ENCODE assay signal across 1 cellular context in genomic region chr7:47576031-47576908, GRCh38.
TF ChIP-seq lines count a peak whose summit lies in the region.

No MANE protein-coding gene starts in this region.

TF ChIP-seq in HepG2, 621 proteins besides CTCF, POLR2A, EP300 and RAD21 (continued from another document and continues in another):
- TF ChIP-seq E2F2 (CRISPR knock-in tag; IDR thresholded peaks at IDR 0.05; ENCODE audit: borderline replicate concordance) (no peak), ZFAT (CRISPR knock-in tag; conservative IDR thresholded peaks at IDR 0.05) (no peak), CENPT (CRISPR knock-in tag; IDR thresholded peaks at IDR 0.05; ENCODE audit: low read depth) (no peak), MAX (IDR thresholded peaks at IDR 0.05) (peak; percentile 91), ZBTB10 (CRISPR knock-in tag; IDR thresholded peaks at IDR 0.05; ENCODE audit: borderline replicate concordance) (no peak), ZNF333 (CRISPR knock-in tag; IDR thresholded peaks at IDR 0.05; ENCODE audit: borderline replicate concordance) (no peak), ZNF407 (CRISPR knock-in tag; IDR thresholded peaks at IDR 0.05; ENCODE audit: not compliant biosample characterization) (no peak), CEBPG (CRISPR knock-in tag; IDR thresholded peaks at IDR 0.05) (no peak), MTERF4 (CRISPR knock-in tag; IDR thresholded peaks at IDR 0.05) (no peak), HMGXB4 (CRISPR knock-in tag; IDR thresholded peaks at IDR 0.05; ENCODE audit: borderline replicate concordance in 1 of 2, low read depth in 1 of 2) (no peak), ZNF468 (CRISPR knock-in tag; IDR thresholded peaks at IDR 0.05) (no peak), XRCC5 (optimal IDR thresholded peaks at IDR 0.05; ENCODE audit: low read length) (peak; percentile 54), RBFOX2 (IDR thresholded peaks at IDR 0.05; ENCODE audit: low read depth, low read length) (no peak), ARID2 (CRISPR knock-in tag; IDR thresholded peaks at IDR 0.05; ENCODE audit: borderline replicate concordance) (no peak), ATF1 (CRISPR knock-in tag; IDR thresholded peaks at IDR 0.05) (no peak), ZNF780A (CRISPR knock-in tag; IDR thresholded peaks at IDR 0.05) (no peak), THYN1 (CRISPR knock-in tag; IDR thresholded peaks at IDR 0.05; ENCODE audit: borderline replicate concordance, low read depth) (no peak), ETS1 (CRISPR knock-in tag; IDR thresholded peaks at IDR 0.05) (peak; percentile 84; the same call in 1 of the 2 replicates), MAZ (IDR thresholded peaks at IDR 0.05; ENCODE audit: borderline replicate concordance, low read depth, low read length) (no peak; the same call in 1 of the 2 replicates), MAZ (CRISPR knock-in tag; IDR thresholded peaks at IDR 0.05; ENCODE audit: low read depth) (no peak; the same call in 1 of the 2 replicates), ZNF761 (CRISPR knock-in tag; conservative IDR thresholded peaks at IDR 0.05) (no peak), ZNF550 (CRISPR knock-in tag; IDR thresholded peaks at IDR 0.05; ENCODE audit: borderline replicate concordance) (no peak), ZNF891 (CRISPR knock-in tag; IDR thresholded peaks at IDR 0.05) (no peak), EZH2 (conservative IDR thresholded peaks at IDR 0.05; ENCODE audit: low read depth, low read length) (no peak), ZNF451 (CRISPR knock-in tag; IDR thresholded peaks at IDR 0.05) (peak; percentile 62; the same call in 1 of the 2 replicates), ATM (IDR thresholded peaks at IDR 0.05; ENCODE audit: borderline replicate concordance) (no peak), SALL2 (CRISPR knock-in tag; IDR thresholded peaks at IDR 0.05) (peak; percentile 45; the same call in 1 of the 2 replicates), PREB (CRISPR knock-in tag; IDR thresholded peaks at IDR 0.05) (no peak), PAXIP1 (CRISPR knock-in tag; conservative IDR thresholded peaks at IDR 0.05) (peak; percentile 83), ZNF18 (CRISPR knock-in tag; IDR thresholded peaks at IDR 0.05; ENCODE audit: insufficient replicate concordance) (no peak), ZNF569 (CRISPR knock-in tag; IDR thresholded peaks at IDR 0.05; ENCODE audit: borderline replicate concordance) (no peak), ARNT (IDR thresholded peaks at IDR 0.05) (no peak), CCAR2 (optimal IDR thresholded peaks at IDR 0.05; ENCODE audit: low read depth, low read length) (no peak)
